20 cellular contexts compared by ENCODE assay signal in the genomic region with DNA sequence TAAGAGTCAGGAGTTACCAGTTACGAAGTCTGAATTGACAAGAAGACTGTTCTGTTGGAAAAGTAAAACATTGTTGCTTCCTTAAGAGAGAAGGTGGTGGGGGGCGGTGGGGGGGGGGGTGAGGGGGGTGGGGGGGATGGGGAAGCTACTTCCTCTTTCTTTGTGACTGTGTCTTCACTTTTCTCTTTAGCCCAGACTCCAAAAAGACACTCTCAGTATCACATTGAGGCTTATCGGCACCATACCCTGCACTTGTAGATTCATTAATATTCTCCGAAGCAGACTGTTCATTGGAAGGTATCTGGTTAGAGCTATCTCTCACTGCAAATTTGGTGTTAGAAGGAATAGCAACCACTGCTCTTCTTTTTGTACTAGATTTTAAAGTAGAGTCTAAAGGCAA.
DNase-seq lines count a peak whose midpoint lies in the region; ATAC-seq and TF ChIP-seq lines count a peak whose summit lies in the region.
"Had no signal": no experiment of that assay in that cellular context is flagged by ENCODE, and none has a peak within 500 bp of the region (broad histone marks: within the 10 kb centered on the region; RNA-seq: fewer than 3 reads in every experiment).

No MANE protein-coding gene starts in this region.

- ATAC-seq in activated CD4-positive, alpha-beta T cell treated with anti-CD3 and anti-CD28 coated beads for 36 hours: no peak
- ATAC-seq in GM21619 (IDR thresholded peaks at IDR 0.05; ENCODE audit: unreplicated experiment) (peak; percentile 69), naive B cell (ENCODE audit: low read depth in 2 of 2) (peak; percentile 43 to 47), GM21825 (IDR thresholded peaks at IDR 0.05; ENCODE audit: unreplicated experiment) (no peak)
- ATAC-seq: mucosa of descending colon; stimulated activated naive CD8-positive, alpha-beta T cell treated with anti-CD3 and anti-CD28 coated beads, Interleukin-15, amount 100 ng/mL, for 72 hours had no signal

- TF ChIP-seq CTCF in NB4 (IDR thresholded peaks at IDR 0.05; ENCODE audit: low read depth, low read length): no peak
- TF ChIP-seq CTCF in glutamatergic neuron (IDR thresholded peaks at IDR 0.05; ENCODE audit: partially characterized antibody, unreplicated experiment): no peak
- no peak for TF ChIP-seq CTCF in mesothelial cell of epicardium (IDR thresholded peaks at IDR 0.05; ENCODE audit: unreplicated experiment)

- H3K4me1 Mint-ChIP-seq in activated CD4-positive, alpha-beta T cell treated with anti-CD3 and anti-CD28 coated beads for 36 hours: peaks cover 5% of the 10 kb centered on the region
- H3K4me1 Mint-ChIP-seq in naive B cell: peaks cover 10 to 19% (median 17%) of the 10 kb centered on the region in 3 donors
- no peaks in the 10 kb centered on the region for H3K4me1 Mint-ChIP-seq in glutamatergic neuron (ENCODE audit: low read depth, unreplicated experiment)
- H3K4me1 Mint-ChIP-seq in mesothelial cell of epicardium: no peaks in the 10 kb centered on the region
- H3K4me1 Mint-ChIP-seq: activated CD4-positive, alpha-beta T cell treated with anti-CD3 and anti-CD28 coated beads, Interleukin-2, amount 10 ng/mL, durations not matched to agents 7 days and 5 days; stimulated activated naive CD8-positive, alpha-beta T cell treated with anti-CD3 and anti-CD28 coated beads, Interleukin-15, amount 100 ng/mL, for 72 hours had no signal

- DNase-seq in activated CD4-positive, alpha-beta T cell treated with anti-CD3 and anti-CD28 coated beads for 36 hours: no peak
- no peak for DNase-seq in activated CD4-positive, alpha-beta T cell treated with anti-CD3 and anti-CD28 coated beads, Interleukin-2, amount 50 U/mL, for 4 hours
- DNase-seq in NB4 (ENCODE audit: low read depth) (peak; percentile 61), naive B cell (no peak), glutamatergic neuron (no peak), mesothelial cell of epicardium (ENCODE audit: low spot score in 2 of 2, unreplicated experiment in 2 of 2) (no peak)
- DNase-seq: activated CD4-positive, alpha-beta T cell treated with anti-CD3 and anti-CD28 coated beads, Interleukin-2, amount 10 ng/mL, durations not matched to agents 7 days and 5 days; aorta; GDM1; IMR-90; mucosa of descending colon; NCI-H1417; NCI-H446 treated with DMSO at 0.1 percent for 48 hours; ovary; small intestine; stimulated activated naive CD8-positive, alpha-beta T cell treated with anti-CD3 and anti-CD28 coated beads, Interleukin-15, amount 100 ng/mL, for 72 hours; T-helper 1 cell had no signal

- peak overlapping the region; percentile 33 for H3K4me3 ChIP-seq in NB4 (ENCODE audit: low read depth, low read length)
- H3K4me3 ChIP-seq: mucosa of descending colon, ovary, vagina had no signal

- intact Hi-C loops in activated CD4-positive, alpha-beta T cell treated with anti-CD3 and anti-CD28 coated beads for 36 hours (cut with DNase I, micrococcal nuclease): loop anchor here in 1 of 2 experiments (10.0 kb wide), 1 partner anchor 172 kb away; no protein-coding TSS in a partner anchor

- H3K36me3 Mint-ChIP-seq in activated CD4-positive, alpha-beta T cell treated with anti-CD3 and anti-CD28 coated beads for 36 hours (ENCODE audit: low read depth): peaks cover 25% of the 10 kb centered on the region
- H3K36me3 Mint-ChIP-seq in naive B cell (peaks cover 0 to 4% of the 10 kb centered on the region in 2 donors), glutamatergic neuron (ENCODE audit: unreplicated experiment) (no peaks in the 10 kb centered on the region), mesothelial cell of epicardium (peaks cover 27% of the 10 kb centered on the region)

- no peaks in the 10 kb centered on the region for H3K27me3 Mint-ChIP-seq in activated CD4-positive, alpha-beta T cell treated with anti-CD3 and anti-CD28 coated beads for 36 hours
- H3K27me3 Mint-ChIP-seq in naive B cell (no peaks in the 10 kb centered on the region), glutamatergic neuron (ENCODE audit: unreplicated experiment) (no peaks in the 10 kb centered on the region), mesothelial cell of epicardium (ENCODE audit: low read depth) (no peaks in the 10 kb centered on the region)
- H3K27me3 Mint-ChIP-seq: activated CD4-positive, alpha-beta T cell treated with anti-CD3 and anti-CD28 coated beads, Interleukin-2, amount 10 ng/mL, durations not matched to agents 7 days and 5 days; stimulated activated naive CD8-positive, alpha-beta T cell treated with anti-CD3 and anti-CD28 coated beads, Interleukin-15, amount 100 ng/mL, for 72 hours had no signal

- CTCF ChIA-PET in activated CD4-positive, alpha-beta T cell treated with anti-CD3 and anti-CD28 coated beads for 36 hours (lab: Charles Lee): no interaction called here

- no peak overlapping the region for H3K4me3 Mint-ChIP-seq in activated CD4-positive, alpha-beta T cell treated with anti-CD3 and anti-CD28 coated beads for 36 hours
- H3K4me3 Mint-ChIP-seq in naive B cell: peak overlapping the region in 4 of 8 donors; percentile 38 to 52 (median 42)
- H3K4me3 Mint-ChIP-seq in glutamatergic neuron (ENCODE audit: unreplicated experiment): no peak overlapping the region
- H3K4me3 Mint-ChIP-seq in mesothelial cell of epicardium: no peak overlapping the region
- H3K4me3 Mint-ChIP-seq: activated CD4-positive, alpha-beta T cell treated with anti-CD3 and anti-CD28 coated beads, Interleukin-2, amount 10 ng/mL, durations not matched to agents 7 days and 5 days; stimulated activated naive CD8-positive, alpha-beta T cell treated with anti-CD3 and anti-CD28 coated beads, Interleukin-15, amount 100 ng/mL, for 72 hours had no signal

- POLR2A ChIA-PET in activated CD4-positive, alpha-beta T cell treated with anti-CD3 and anti-CD28 coated beads for 36 hours (lab: Charles Lee): no interaction called here

- peak overlapping the region; percentile 55 for H3K27ac Mint-ChIP-seq in activated CD4-positive, alpha-beta T cell treated with anti-CD3 and anti-CD28 coated beads for 36 hours
- H3K27ac Mint-ChIP-seq in naive B cell: peak overlapping the region; percentile 6 to 78 (median 42)
- no peak overlapping the region for H3K27ac Mint-ChIP-seq in glutamatergic neuron (ENCODE audit: unreplicated experiment)
- H3K27ac Mint-ChIP-seq in mesothelial cell of epicardium: no peak overlapping the region
- H3K27ac Mint-ChIP-seq: activated CD4-positive, alpha-beta T cell treated with anti-CD3 and anti-CD28 coated beads, Interleukin-2, amount 10 ng/mL, durations not matched to agents 7 days and 5 days had no signal

- no peak for TF ChIP-seq POLR2A in NB4 (IDR thresholded peaks at IDR 0.05; ENCODE audit: extremely low read depth, insufficient read length)

- H3K9me3 Mint-ChIP-seq in activated CD4-positive, alpha-beta T cell treated with anti-CD3 and anti-CD28 coated beads for 36 hours (ENCODE audit: low read depth): no peaks in the 10 kb centered on the region
- no peaks in the 10 kb centered on the region for H3K9me3 Mint-ChIP-seq in naive B cell
- no peaks in the 10 kb centered on the region for H3K9me3 Mint-ChIP-seq in glutamatergic neuron (ENCODE audit: unreplicated experiment)
- peaks cover 11% of the 10 kb centered on the region for H3K9me3 Mint-ChIP-seq in mesothelial cell of epicardium
- H3K9me3 Mint-ChIP-seq: activated CD4-positive, alpha-beta T cell treated with anti-CD3 and anti-CD28 coated beads, Interleukin-2, amount 10 ng/mL, durations not matched to agents 7 days and 5 days; stimulated activated naive CD8-positive, alpha-beta T cell treated with anti-CD3 and anti-CD28 coated beads, Interleukin-15, amount 100 ng/mL, for 72 hours had no signal

Comparison
In these comparisons a context has a peak if more than half of its experiments do, and no peak if none do; other contexts are left out.
1. ATAC-seq: peak in GM21619 (single experiment) and naive B cell (2 of 2); none in activated CD4-positive, alpha-beta T cell treated with anti-CD3 and anti-CD28 coated beads for 36 hours (single experiment) and GM21825 (single experiment).
2. H3K27ac Mint-ChIP-seq: peak in activated CD4-positive, alpha-beta T cell treated with anti-CD3 and anti-CD28 coated beads for 36 hours (single experiment) and naive B cell (6 of 6); none in glutamatergic neuron (single experiment) and mesothelial cell of epicardium (single experiment).